Comparison of ENCODE assay signal across 6 cellular contexts in genomic region chr1:156194300-156194652, GRCh38. TPM values are rescaled to one million over a fixed set of nuclear protein-coding genes. Genes with fewer than 3 reads are reported as not detected.
A peak's percentile ranks its signal among the peaks of the same experiment; 100 is the strongest.
DNase-seq lines count a peak whose midpoint lies in the region; ATAC-seq, FAIRE-seq and TF ChIP-seq lines count a peak whose summit lies in the region.

No MANE protein-coding gene starts in this region.

- no peak for ATAC-seq in activated T-helper 17 cell treated with anti-CD3 and anti-CD28 coated beads, Interleukin-2, amount 50 U/mL, for 72 hours (replicated peaks)

- TF ChIP-seq CTCF in HFFc6 (IDR thresholded peaks at IDR 0.05): no peak

- peaks cover 17% of the 10 kb centered on the region for H3K36me3 Mint-ChIP-seq in HFFc6 (ENCODE audit: low read depth)
- H3K36me3 Mint-ChIP-seq in activated T-helper 17 cell treated with anti-CD3 and anti-CD28 coated beads, Interleukin-2, amount 50 U/mL, for 72 hours (ENCODE audit: low read depth): peaks cover 12% of the 10 kb centered on the region

- no peak for FAIRE-seq in H54 (lab: Jason Lieb, UNC)

- peak overlapping the region; percentile 90 for H3K27ac Mint-ChIP-seq in HFFc6
- peak overlapping the region; percentile 96 for H3K27ac Mint-ChIP-seq in activated T-helper 17 cell treated with anti-CD3 and anti-CD28 coated beads, Interleukin-2, amount 50 U/mL, for 72 hours

- H3K27me3 Mint-ChIP-seq in HFFc6 (ENCODE audit: insufficient read depth): no peaks in the 10 kb centered on the region
- no peaks in the 10 kb centered on the region for H3K27me3 Mint-ChIP-seq in activated T-helper 17 cell treated with anti-CD3 and anti-CD28 coated beads, Interleukin-2, amount 50 U/mL, for 72 hours

- TF ChIP-seq POLR2A in H54 (IDR thresholded peaks at IDR 0.05; ENCODE audit: low read depth, low read length): no peak

- H3K4me1 Mint-ChIP-seq in HFFc6 (ENCODE audit: low read depth): peaks cover 33% of the 10 kb centered on the region
- peaks cover 41% of the 10 kb centered on the region for H3K4me1 Mint-ChIP-seq in activated T-helper 17 cell treated with anti-CD3 and anti-CD28 coated beads, Interleukin-2, amount 50 U/mL, for 72 hours

- peak overlapping the region; percentile 99 for H3K4me3 Mint-ChIP-seq in HFFc6
- no peak overlapping the region for H3K4me3 Mint-ChIP-seq in activated T-helper 17 cell treated with anti-CD3 and anti-CD28 coated beads, Interleukin-2, amount 50 U/mL, for 72 hours

- H3K9me3 Mint-ChIP-seq in HFFc6: no peaks in the 10 kb centered on the region
- H3K9me3 Mint-ChIP-seq in activated T-helper 17 cell treated with anti-CD3 and anti-CD28 coated beads, Interleukin-2, amount 50 U/mL, for 72 hours: no peaks in the 10 kb centered on the region

- no peak for DNase-seq in HFFc6
- DNase-seq in medulla oblongata (ENCODE audit: extremely low spot score): peak; percentile 21
- no peak for DNase-seq in H54 (ENCODE audit: insufficient read length, low spot score)
- no peak for DNase-seq in hepatic stellate cell (ENCODE audit: low spot score)
- no peak for DNase-seq in DMS114 treated with DMSO at 0.1 percent for 48 hours (lab: John Stamatoyannopoulos, UW; ENCODE audit: unreplicated experiment)

RNA-seq across cellular contexts. Expression of gene SLC25A44, which starts 0.4 kb away (rescaled TPM):
- 10 to 100 TPM; 19.6 to 25.2 (median 23.4) TPM for total RNA-seq in HFFc6 (2021; fragmentation: NEBNext Ultra II Directional; extraction: Animal tissue kit (Norgen Biotek cat#: 25700))
- 10 to 100 TPM; 23.5 to 38.1 TPM for total RNA-seq in activated T-helper 17 cell treated with anti-CD3 and anti-CD28 coated beads, Interleukin-2, amount 50 U/mL, for 72 hours

RNA-seq across cellular contexts. Expression of gene PMF1, which starts 18.5 kb away (rescaled TPM):
- total RNA-seq in HFFc6 (2021; fragmentation: NEBNext Ultra II Directional; extraction: Animal tissue kit (Norgen Biotek cat#: 25700)): 10 to 100 TPM; 32.7 to 41.0 (median 39.5) TPM
- total RNA-seq in activated T-helper 17 cell treated with anti-CD3 and anti-CD28 coated beads, Interleukin-2, amount 50 U/mL, for 72 hours: 10 to 100 TPM; 85.6 to 87.3 TPM

RNA-seq across cellular contexts. Expression of gene SEMA4A, which starts 40.9 kb away (rescaled TPM):
- 1 to 10 TPM in 2 of 6 experiments, under 1 TPM in 4; 0.71 to 1.1 (median 0.83) TPM for total RNA-seq in HFFc6 (2021; fragmentation: NEBNext Ultra II Directional; extraction: Animal tissue kit (Norgen Biotek cat#: 25700))
- 10 to 100 TPM in 1 of 2 donors, 1 to 10 TPM in 1; 1.8 to 17.6 TPM for total RNA-seq in activated T-helper 17 cell treated with anti-CD3 and anti-CD28 coated beads, Interleukin-2, amount 50 U/mL, for 72 hours

RNA-seq across cellular contexts. Expression of gene BGLAP, which starts 47.7 kb away (rescaled TPM):
- under 1 TPM in 2 of 6 experiments, not detected in 4; 0.40 to 0.62 TPM for total RNA-seq in HFFc6 (2021; fragmentation: NEBNext Ultra II Directional; extraction: Animal tissue kit (Norgen Biotek cat#: 25700))
- 1 to 10 TPM; 3.2 to 6.8 TPM for total RNA-seq in activated T-helper 17 cell treated with anti-CD3 and anti-CD28 coated beads, Interleukin-2, amount 50 U/mL, for 72 hours

RNA-seq across cellular contexts. Expression of gene PAQR6, which starts 53.6 kb away (rescaled TPM):
- total RNA-seq in HFFc6 (2021; fragmentation: NEBNext Ultra II Directional; extraction: Animal tissue kit (Norgen Biotek cat#: 25700)): under 1 TPM; 0.45 to 0.65 (median 0.52) TPM
- total RNA-seq in activated T-helper 17 cell treated with anti-CD3 and anti-CD28 coated beads, Interleukin-2, amount 50 U/mL, for 72 hours: 10 to 100 TPM in 1 of 2 donors, 1 to 10 TPM in 1; 8.0 to 10.9 TPM
